ENCODE assay signal across 8 cellular contexts in genomic region chr17:59105852-59106462, GRCh38. TPM values are rescaled to one million over a fixed set of nuclear protein-coding genes. Genes with fewer than 3 reads are reported as not detected.
DNase-seq lines count a peak whose midpoint lies in the region; ATAC-seq and TF ChIP-seq lines count a peak whose summit lies in the region.

No MANE protein-coding gene starts in this region.

- WGBS in thymus = under 1% methylated on average over 18 of the region's 18 CpGs

- H3K4me1 Mint-ChIP-seq in activated naive CD4-positive, alpha-beta T cell treated with anti-CD3 and anti-CD28 coated beads, Interleukin-2, amount 50 U/mL, for 24 hours = peaks cover 44% of the 10 kb centered on the region
- H3K4me1 Mint-ChIP-seq in glutamatergic neuron (ENCODE audit: low read depth, unreplicated experiment) (no peaks in the 10 kb centered on the region), osteocyte (ENCODE audit: unreplicated experiment) (peaks cover 33% of the 10 kb centered on the region)

- H3K4me3 ChIP-seq in HUES48 (ENCODE audit: low read depth, low read length) (peak overlapping the region; percentile 96), SJSA1 (peak overlapping the region; percentile 78), thymus (ENCODE audit: low read length) (peak overlapping the region; percentile 70)

- H3K36me3 ChIP-seq in HUES48 (ENCODE audit: control insufficient read depth, insufficient read depth, low read length) = peaks cover 30% of the 10 kb centered on the region
- peaks cover 44% of the 10 kb centered on the region for H3K36me3 ChIP-seq in SJSA1
- H3K36me3 ChIP-seq in thymus (ENCODE audit: control insufficient read depth, insufficient read depth) = no peaks in the 10 kb centered on the region

- no peaks in the 10 kb centered on the region for H3K27me3 Mint-ChIP-seq in activated naive CD4-positive, alpha-beta T cell treated with anti-CD3 and anti-CD28 coated beads, Interleukin-2, amount 50 U/mL, for 24 hours
- H3K27me3 Mint-ChIP-seq in glutamatergic neuron (ENCODE audit: unreplicated experiment) = peaks cover 3% of the 10 kb centered on the region
- no peaks in the 10 kb centered on the region for H3K27me3 Mint-ChIP-seq in osteocyte (ENCODE audit: unreplicated experiment)

- peak; percentile 57 for DNase-seq in CD1c-positive myeloid dendritic cell (ENCODE audit: extremely low spot score)
- DNase-seq in SJSA1 (ENCODE audit: low read depth in 1 of 2, low spot score in 2 of 2) = peak in 1 of 2 experiments; percentile 72
- peak; percentile 58 for DNase-seq in glutamatergic neuron
- peak; percentile 85 for DNase-seq in osteocyte (ENCODE audit: extremely low spot score, unreplicated experiment)

- H3K27me3 ChIP-seq in HUES48 (ENCODE audit: control insufficient read depth, insufficient read depth, low read length) = no peaks in the 10 kb centered on the region
- H3K27me3 ChIP-seq in SJSA1 (replicated peaks) = no peaks in the 10 kb centered on the region
- H3K27me3 ChIP-seq in thymus (ENCODE audit: control insufficient read depth, insufficient read depth) = no peaks in the 10 kb centered on the region

- H3K9me3 Mint-ChIP-seq in activated naive CD4-positive, alpha-beta T cell treated with anti-CD3 and anti-CD28 coated beads, Interleukin-2, amount 50 U/mL, for 24 hours = no peaks in the 10 kb centered on the region
- H3K9me3 Mint-ChIP-seq in glutamatergic neuron (ENCODE audit: unreplicated experiment) (peaks cover 7% of the 10 kb centered on the region), osteocyte (ENCODE audit: unreplicated experiment) (no peaks in the 10 kb centered on the region)

- H3K27ac Mint-ChIP-seq in activated naive CD4-positive, alpha-beta T cell treated with anti-CD3 and anti-CD28 coated beads, Interleukin-2, amount 50 U/mL, for 24 hours = peak overlapping the region; percentile 90
- H3K27ac Mint-ChIP-seq in glutamatergic neuron (ENCODE audit: unreplicated experiment) (peak overlapping the region; percentile 90), osteocyte (ENCODE audit: unreplicated experiment) (peak overlapping the region; percentile 90)

- H3K9me3 ChIP-seq in HUES48 (ENCODE audit: control insufficient read depth, insufficient read depth, low read length) = no peaks in the 10 kb centered on the region
- no peaks in the 10 kb centered on the region for H3K9me3 ChIP-seq in SJSA1 (replicated peaks)
- no peaks in the 10 kb centered on the region for H3K9me3 ChIP-seq in thymus (ENCODE audit: control insufficient read depth)

- H3K4me1 ChIP-seq in HUES48 (ENCODE audit: control insufficient read depth, insufficient read depth, low read length) = no peaks in the 10 kb centered on the region
- peaks cover 6% of the 10 kb centered on the region for H3K4me1 ChIP-seq in SJSA1 (replicated peaks)
- H3K4me1 ChIP-seq in thymus (ENCODE audit: control insufficient read depth, insufficient read depth, low read length) = peaks cover 4% of the 10 kb centered on the region

- H3K4me3 Mint-ChIP-seq in activated naive CD4-positive, alpha-beta T cell treated with anti-CD3 and anti-CD28 coated beads, Interleukin-2, amount 50 U/mL, for 24 hours = peak overlapping the region; percentile 95
- H3K4me3 Mint-ChIP-seq in glutamatergic neuron (ENCODE audit: unreplicated experiment) (peak overlapping the region; percentile 91), osteocyte (ENCODE audit: unreplicated experiment) (peak overlapping the region; percentile 95)

- H3K36me3 Mint-ChIP-seq in activated naive CD4-positive, alpha-beta T cell treated with anti-CD3 and anti-CD28 coated beads, Interleukin-2, amount 50 U/mL, for 24 hours = peaks cover 9% of the 10 kb centered on the region
- no peaks in the 10 kb centered on the region for H3K36me3 Mint-ChIP-seq in glutamatergic neuron (ENCODE audit: unreplicated experiment)
- peaks cover 20% of the 10 kb centered on the region for H3K36me3 Mint-ChIP-seq in osteocyte (ENCODE audit: unreplicated experiment)

- peak; percentile 20 for ATAC-seq in GM21390 (IDR thresholded peaks at IDR 0.05; ENCODE audit: unreplicated experiment)

- H3K27ac ChIP-seq in HUES48 (ENCODE audit: low read depth, low read length) (peak overlapping the region; percentile 96), SJSA1 (peak overlapping the region; percentile 73), thymus (ENCODE audit: low read depth) (peak overlapping the region; percentile 77)

- peak overlapping the region; percentile 76 for H3K9ac ChIP-seq in HUES48 (ENCODE audit: low read depth, low read length)

- TF ChIP-seq CTCF in glutamatergic neuron (IDR thresholded peaks at IDR 0.05; ENCODE audit: partially characterized antibody, unreplicated experiment) (no peak), osteocyte (IDR thresholded peaks at IDR 0.05) (no peak)

RNA-seq across cellular contexts. Expression of gene TRIM37, which starts 0.7 kb away (rescaled TPM):
- total RNA-seq in SJSA1 (2014; rRNA removed; shearing (Covaris generic)) = 68.1 and 87.2 TPM in 2 replicates
- total RNA-seq in glutamatergic neuron (ENCODE audit: unreplicated experiment) (35.6 TPM), osteocyte (32.6 and 35.9 TPM in 2 replicates)
- 14.1 TPM for polyA plus RNA-seq in thymus

RNA-seq across cellular contexts. Expression of gene SKA2, which starts 49.0 kb away (rescaled TPM):
- 332 and 622 TPM in 2 replicates for total RNA-seq in SJSA1 (2014; rRNA removed; shearing (Covaris generic))
- total RNA-seq in glutamatergic neuron (ENCODE audit: unreplicated experiment) (65.9 TPM), osteocyte (50.5 and 60.2 TPM in 2 replicates)
- polyA plus RNA-seq in thymus = 42.7 TPM

RNA-seq across cellular contexts. Expression of gene PRR11, which starts 49.6 kb away (rescaled TPM):
- total RNA-seq in SJSA1 (2014; rRNA removed; shearing (Covaris generic)) = 40.6 and 51.2 TPM in 2 replicates
- total RNA-seq in glutamatergic neuron (ENCODE audit: unreplicated experiment) = 9.6 TPM
- 11.1 TPM in 2 replicates for total RNA-seq in osteocyte
- 3.2 TPM for polyA plus RNA-seq in thymus
